ENCODE assay signal across 22 cellular contexts in the genomic region with DNA sequence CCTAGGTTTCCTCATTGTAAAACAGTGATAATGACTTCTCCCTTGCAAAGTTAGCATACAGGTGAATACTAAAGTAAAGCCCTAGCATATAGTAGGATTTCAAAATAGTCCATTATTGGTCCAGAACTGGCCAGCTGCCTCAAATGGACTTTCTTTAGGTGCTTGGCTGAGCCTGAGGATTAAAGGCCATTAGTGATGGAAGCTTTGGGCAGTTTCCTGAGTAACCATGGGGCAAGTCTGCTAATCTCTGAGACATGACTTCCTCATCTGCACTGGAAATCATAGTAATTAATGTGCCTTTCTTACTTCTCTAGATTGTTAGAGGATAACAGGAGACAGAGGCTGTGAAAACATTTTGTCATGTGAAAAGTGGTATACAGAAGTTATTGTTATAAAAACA.
DNase-seq lines count a peak whose midpoint lies in the region; ATAC-seq, FAIRE-seq and TF ChIP-seq lines count a peak whose summit lies in the region.
"Had no signal": no experiment of that assay in that cellular context is flagged by ENCODE, and none has a peak within 500 bp of the region (broad histone marks: within the 10 kb centered on the region; RNA-seq: fewer than 3 reads in every experiment).

No MANE protein-coding gene starts in this region.

- peak; percentile 7 for FAIRE-seq in bronchial epithelial cell (lab: Jason Lieb, UNC)
- FAIRE-seq: D721Med, G401.6 had no signal

- no peak overlapping the region for H2AFZ ChIP-seq in mesenchymal stem cell (ENCODE audit: low read depth, low read length)

- H2BK120ac ChIP-seq in mesenchymal stem cell (ENCODE audit: low read depth, low read length): no peak overlapping the region

- no peak overlapping the region for H3K4me2 ChIP-seq in mesenchymal stem cell (ENCODE audit: low read length, poor library complexity, severe bottlenecking)

- no peaks in the 10 kb centered on the region for H3K9me3 ChIP-seq in left ventricle myocardium inferior (replicated peaks)
- no peaks in the 10 kb centered on the region for H3K9me3 ChIP-seq in mesenchymal stem cell (ENCODE audit: control insufficient read depth, low read length)
- H3K9me3 ChIP-seq: SJCRH30 had no signal

- H4K8ac ChIP-seq in mesenchymal stem cell (ENCODE audit: low read length): no peak overlapping the region

- H3K4me3 ChIP-seq in left ventricle myocardium inferior: no peak overlapping the region
- no peak overlapping the region for H3K4me3 ChIP-seq in bronchial epithelial cell (ENCODE audit: low read depth, low read length)
- H3K4me3 ChIP-seq in mesenchymal stem cell (ENCODE audit: insufficient read depth in 1 of 2, low read depth in 1 of 2, low read length in 2 of 2): no peak overlapping the region
- H3K4me3 ChIP-seq in brain microvascular endothelial cell (ENCODE audit: low read depth, low read length): no peak overlapping the region
- H3K4me3 ChIP-seq: SJCRH30 had no signal

- H2AK5ac ChIP-seq in mesenchymal stem cell (ENCODE audit: low read length, severe bottlenecking): peak overlapping the region; percentile 13

- H3K4me1 ChIP-seq in left ventricle myocardium inferior (peaks cover 42% of the 10 kb centered on the region), mesenchymal stem cell (ENCODE audit: control insufficient read depth, insufficient read depth, low read depth, low read length) (peaks cover 7% of the 10 kb centered on the region)

- no peak overlapping the region for H3K4ac ChIP-seq in mesenchymal stem cell (ENCODE audit: low read depth in 1 of 2, low read length in 2 of 2)

- in situ Hi-C loops in brain microvascular endothelial cell (cut with HindIII; ENCODE audit: low pct_ligation_motif_present, low sequenced_read_pairs): no loop called here

- H3K14ac ChIP-seq in mesenchymal stem cell (ENCODE audit: low read length in 2 of 2): no peak overlapping the region

- no peak overlapping the region for H2BK12ac ChIP-seq in mesenchymal stem cell (ENCODE audit: low read length in 2 of 2)

- no peaks in the 10 kb centered on the region for H3K36me3 ChIP-seq in left ventricle myocardium inferior
- H3K36me3 ChIP-seq in bronchial epithelial cell (ENCODE audit: control insufficient read depth, insufficient read depth, low read length): no peaks in the 10 kb centered on the region
- H3K36me3 ChIP-seq in mesenchymal stem cell (ENCODE audit: control insufficient read depth in 1 of 2, insufficient read depth in 2 of 2, low read depth in 1 of 2, low read length in 2 of 2): peaks cover 6 to 7% of the 10 kb centered on the region in 2 experiments
- no peaks in the 10 kb centered on the region for H3K36me3 ChIP-seq in brain microvascular endothelial cell (replicated peaks)
- H3K36me3 ChIP-seq: SJCRH30 had no signal

- ATAC-seq in Right ventricle myocardium inferior (no peak), GM19455 (IDR thresholded peaks at IDR 0.05; ENCODE audit: unreplicated experiment) (no peak)

- no peak for DNase-seq in left ventricle myocardium inferior
- DNase-seq in Right ventricle myocardium inferior (ENCODE audit: missing footprints): no peak
- no peak for DNase-seq in bronchial epithelial cell (ENCODE audit: low read depth)
- no peak for DNase-seq in mesenchymal stem cell
- no peak for DNase-seq in brain microvascular endothelial cell
- DNase-seq in AG08395 (ENCODE audit: low spot score): no peak
- no peak for DNase-seq in HUDEP-2 (lab: John Stamatoyannopoulos, UW; ENCODE audit: unreplicated experiment in 76 of 76)
- DNase-seq: CD8-positive, alpha-beta memory T cell; DMS79 treated with DMSO at 0.1 percent for 48 hours; IMR-90; Karpas-422; NCI-H1105; NCI-H2107; NCI-H226; NCI-H526 treated with DMSO at 0.1 percent for 48 hours; OCI-M1; SJCRH30 had no signal

- TF ChIP-seq CTCF in left ventricle myocardium inferior (IDR thresholded peaks at IDR 0.05; ENCODE audit: borderline replicate concordance): no peak
- no peak for TF ChIP-seq CTCF in bronchial epithelial cell (IDR thresholded peaks at IDR 0.05; ENCODE audit: insufficient read depth, low read length, severe bottlenecking)
- no peak for TF ChIP-seq CTCF in brain microvascular endothelial cell (IDR thresholded peaks at IDR 0.05; ENCODE audit: low read depth, low read length, missing control alignments)

- H2BK5ac ChIP-seq in mesenchymal stem cell (ENCODE audit: low read depth, low read length, poor library complexity, severe bottlenecking): no peak overlapping the region

- H3K79me1 ChIP-seq in mesenchymal stem cell (replicated peaks; ENCODE audit: low read length, poor library complexity, severe bottlenecking): peaks cover 2% of the 10 kb centered on the region

- H4K91ac ChIP-seq in mesenchymal stem cell (ENCODE audit: low read length): no peak overlapping the region

- intact Hi-C loops in left ventricle myocardium inferior (cut with micrococcal nuclease): no loop called here
- intact Hi-C loops in Right ventricle myocardium inferior (cut with DNase I): loop anchor here (10.0 kb wide), 2 partner anchors 88 to 352 kb away; no protein-coding TSS in a partner anchor

- H3K18ac ChIP-seq in mesenchymal stem cell (ENCODE audit: low read depth in 1 of 2, low read length in 2 of 2): no peak overlapping the region

- no peaks in the 10 kb centered on the region for H3K27me3 ChIP-seq in left ventricle myocardium inferior (ENCODE audit: low read depth)
- no peaks in the 10 kb centered on the region for H3K27me3 ChIP-seq in bronchial epithelial cell (ENCODE audit: control insufficient read depth, insufficient read depth, low read length)
- no peaks in the 10 kb centered on the region for H3K27me3 ChIP-seq in mesenchymal stem cell (ENCODE audit: control insufficient read depth in 1 of 2, insufficient read depth in 1 of 2, low read length in 2 of 2)
- no peaks in the 10 kb centered on the region for H3K27me3 ChIP-seq in brain microvascular endothelial cell (replicated peaks)
- H3K27me3 ChIP-seq: SJCRH30 had no signal

- H3K23ac ChIP-seq in mesenchymal stem cell (ENCODE audit: low read length in 2 of 2): no peak overlapping the region

- H3K27ac ChIP-seq in left ventricle myocardium inferior (replicated peaks) (peak overlapping the region; percentile 5), mesenchymal stem cell (ENCODE audit: low read length, poor library complexity, severe bottlenecking) (no peak overlapping the region), brain microvascular endothelial cell (no peak overlapping the region)
- H3K27ac ChIP-seq: 22Rv1, RWPE1, SJCRH30 had no signal

- H3K9ac ChIP-seq in mesenchymal stem cell (ENCODE audit: low read length): no peak overlapping the region

- H2BK15ac ChIP-seq in mesenchymal stem cell (ENCODE audit: low read depth, poor library complexity, severe bottlenecking): no peak overlapping the region
